25 cellular contexts compared by ENCODE assay signal in genomic region chr6:16284472-16284871, GRCh38.
"Had no signal": no experiment of that assay in that cellular context is flagged by ENCODE, and none has a peak within 500 bp of the region (broad histone marks: within the 10 kb centered on the region; RNA-seq: fewer than 3 reads in every experiment).

No MANE protein-coding gene starts in this region.

- H3K27me3 ChIP-seq: hepatocyte, ovary, sigmoid colon, stomach, testis, thyroid gland, transverse colon, upper lobe of left lung, vagina had no signal

- DNase-seq: islet precursor cell; left ventricle myocardium inferior; naive thymus-derived CD8-positive, alpha-beta T cell; ovary; retina; right cardiac atrium; sigmoid colon; stimulated activated CD4-positive, alpha-beta T cell treated with anti-CD3 and anti-CD28 coated beads, Interleukin-12 subunit alpha, Interleukin-12 subunit beta, amount 100 ng/mL, for 4 hours; stimulated activated CD4-positive, alpha-beta T cell treated with anti-CD3 and anti-CD28 coated beads, Interleukin-15, amount 100 ng/mL, for 24 hours; stimulated activated CD4-positive, alpha-beta T cell treated with anti-CD3 and anti-CD28 coated beads, Interleukin-2, amount 100 ng/mL, for 24 hours; stimulated activated CD4-positive, alpha-beta T cell treated with anti-CD3 and anti-CD28 coated beads, Interleukin-4, amount 100 ng/mL, for 1 hour; stimulated activated naive B cell treated with anti-CD40 and anti-IgM and Interleukin-4, amounts not matched to agents 10 μg/mL and 1 μg/mL and 100 μg/mL, for 72 hours; stimulated activated naive CD8-positive, alpha-beta T cell treated with anti-CD3 and anti-CD28 coated beads, Interleukin-15, Interleukin-2, amounts not matched to agents 100 U/mL and 50 U/mL, for 24 hours; stomach; testis; thyroid gland; transverse colon; upper lobe of left lung had no signal

- H3K4me1 Mint-ChIP-seq: nephron; neural crest cell; stimulated activated naive B cell treated with anti-CD40 and anti-IgM and Interleukin-4, amounts not matched to agents 10 μg/mL and 1 μg/mL and 100 μg/mL, for 72 hours had no signal

- H3K36me3 Mint-ChIP-seq: naive thymus-derived CD8-positive, alpha-beta T cell; stimulated activated naive B cell treated with anti-CD40 and anti-IgM and Interleukin-4, amounts not matched to agents 10 μg/mL and 1 μg/mL and 100 μg/mL, for 72 hours had no signal

- H3K27ac ChIP-seq: hepatocyte, left ventricle myocardium inferior, ovary, sigmoid colon, testis, thyroid gland, transverse colon, upper lobe of left lung, vagina had no signal

- H3K9me3 Mint-ChIP-seq: naive thymus-derived CD8-positive, alpha-beta T cell; nephron; neural crest cell; stimulated activated naive B cell treated with anti-CD40 and anti-IgM and Interleukin-4, amounts not matched to agents 10 μg/mL and 1 μg/mL and 100 μg/mL, for 72 hours had no signal

- H3K79me2 ChIP-seq: hepatocyte had no signal

- H2AFZ ChIP-seq: hepatocyte had no signal

- H3K4me1 ChIP-seq: left ventricle myocardium inferior, sigmoid colon, testis, thyroid gland, transverse colon, upper lobe of left lung, vagina had no signal

- H3K27ac Mint-ChIP-seq: nephron, progenitor cell of endocrine pancreas had no signal

- H3K4me3 ChIP-seq: hepatocyte, left ventricle myocardium inferior, lung, ovary, sigmoid colon, smooth muscle cell, stomach, testis, thyroid gland, transverse colon, upper lobe of left lung, vagina had no signal

- H3K4me2 ChIP-seq: hepatocyte, smooth muscle cell had no signal

- H3K4me3 Mint-ChIP-seq: naive thymus-derived CD8-positive, alpha-beta T cell; nephron; neural crest cell; stimulated activated naive B cell treated with anti-CD40 and anti-IgM and Interleukin-4, amounts not matched to agents 10 μg/mL and 1 μg/mL and 100 μg/mL, for 72 hours had no signal

- H3K36me3 ChIP-seq: ovary, sigmoid colon, thyroid gland, transverse colon, upper lobe of left lung, vagina had no signal

- H3K9me3 ChIP-seq: left ventricle myocardium inferior, ovary, sigmoid colon, stomach, testis, thyroid gland, transverse colon, upper lobe of left lung, vagina had no signal

- H3K27me3 Mint-ChIP-seq: naive thymus-derived CD8-positive, alpha-beta T cell had no signal

- ATAC-seq: naive thymus-derived CD8-positive, alpha-beta T cell; right cardiac atrium; stimulated activated naive B cell treated with anti-CD40 and anti-IgM and Interleukin-4, amounts not matched to agents 10 μg/mL and 1 μg/mL and 100 μg/mL, for 72 hours; stimulated activated naive CD8-positive, alpha-beta T cell treated with anti-CD3 and anti-CD28 coated beads, Interleukin-15, Interleukin-2, amounts not matched to agents 100 U/mL and 50 U/mL, for 24 hours had no signal
